24 cellular contexts compared by ENCODE assay signal in the genomic region with DNA sequence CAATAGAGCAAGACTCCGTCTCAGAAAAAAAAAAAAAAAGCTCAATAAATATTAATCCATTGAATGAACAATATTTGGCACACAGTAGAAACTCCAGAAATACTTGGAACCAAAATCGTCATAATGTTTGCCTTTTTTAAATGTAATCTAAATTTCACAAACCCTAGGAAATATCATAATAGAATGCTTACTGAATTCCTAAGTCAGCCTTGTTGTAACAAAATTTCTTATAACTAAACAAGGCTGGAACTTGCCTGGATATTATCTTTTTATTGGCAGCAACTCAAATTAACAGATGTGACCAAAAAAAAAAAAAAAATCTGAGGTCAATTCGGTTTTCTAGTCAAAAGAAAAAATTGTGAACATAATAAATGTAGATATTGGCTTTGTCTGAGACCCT. TPM values are rescaled to one million over a fixed set of nuclear protein-coding genes. Genes with fewer than 3 reads are reported as not detected.
"Had no signal": no experiment of that assay in that cellular context is flagged by ENCODE, and none has a peak within 500 bp of the region (broad histone marks: within the 10 kb centered on the region; RNA-seq: fewer than 3 reads in every experiment).

No MANE protein-coding gene starts in this region.

- H3K4me3 Mint-ChIP-seq: activated CD8-positive, alpha-beta T cell treated with anti-CD3 and anti-CD28 coated beads, Interleukin-2, amount 10 ng/mL, durations not matched to agents 7 days and 5 days; activated naive CD8-positive, alpha-beta T cell treated with anti-CD3 and anti-CD28 coated beads, Interleukin-2, amount 50 U/mL, for 24 hours; activated T-helper 1 cell treated with anti-CD3 and anti-CD28 coated beads, Interleukin-12 subunit alpha, Interleukin-12 subunit beta, Interleukin-2, Interleukin-4 antibody, amounts not matched to agents 30 ng/mL and 10 ng/mL and 1 ng/mL, durations not matched to agents 14 hours and 24 hours and 36 hours; brain had no signal

- ATAC-seq: activated CD4-positive, CD25-positive, alpha-beta regulatory T cell treated with anti-CD3 and anti-CD28 coated beads, Interleukin-2, amount 50 U/mL, for 24 hours; activated CD8-positive, alpha-beta T cell treated with anti-CD3 and anti-CD28 coated beads, Interleukin-2, amount 10 ng/mL, durations not matched to agents 7 days and 5 days; activated naive CD4-positive, alpha-beta T cell treated with anti-CD3 and anti-CD28 coated beads, Interleukin-2, amount 50 U/mL, for 72 hours; activated naive CD8-positive, alpha-beta T cell treated with anti-CD3 and anti-CD28 coated beads, Interleukin-2, amount 50 U/mL, for 24 hours; SK-N-SH treated with all-trans-retinoic acid at 6 μM for 48 hours had no signal

- H3K9me3 ChIP-seq: Peyer's patch, SJSA1 had no signal

- H3K9me3 Mint-ChIP-seq: activated naive CD4-positive, alpha-beta T cell treated with anti-CD3 and anti-CD28 coated beads, Interleukin-2, amount 50 U/mL, for 72 hours; activated naive CD8-positive, alpha-beta T cell treated with anti-CD3 and anti-CD28 coated beads, Interleukin-2, amount 50 U/mL, for 24 hours; activated T-helper 1 cell treated with anti-CD3 and anti-CD28 coated beads, Interleukin-12 subunit alpha, Interleukin-12 subunit beta, Interleukin-2, Interleukin-4 antibody, amounts not matched to agents 30 ng/mL and 10 ng/mL and 1 ng/mL, durations not matched to agents 14 hours and 24 hours and 36 hours; brain had no signal

- H3K36me3 ChIP-seq: Peyer's patch had no signal

- H3K4me1 ChIP-seq: Peyer's patch, SJSA1 had no signal

- H3K27ac ChIP-seq: Peyer's patch, SJSA1 had no signal

- H3K4me3 ChIP-seq: Peyer's patch, SJSA1 had no signal

- DNase-seq: activated CD4-positive, alpha-beta T cell treated with anti-CD3 and anti-CD28 coated beads for 4 hours; activated CD8-positive, alpha-beta memory T cell treated with anti-CD3 and anti-CD28 coated beads, Interleukin-2, amount 50 U/mL, for 48 hours; activated CD8-positive, alpha-beta T cell treated with anti-CD3 and anti-CD28 coated beads, Interleukin-2, amount 10 ng/mL, durations not matched to agents 7 days and 5 days; activated effector memory CD4-positive, alpha-beta T cell treated with Interleukin-2 at 50 U/mL for 16 hours; activated naive CD4-positive, alpha-beta T cell treated with Interleukin-2 at 50 U/mL for 16 hours; activated naive CD8-positive, alpha-beta T cell treated with anti-CD3 and anti-CD28 coated beads, Interleukin-2, amount 50 U/mL, for 24 hours; activated T-cell treated with anti-CD3 and anti-CD28 coated beads, Interleukin-2, amount 50 U/mL, for 1 hour; amygdala; NCI-H1048; NCI-H146; NCI-H187 treated with DMSO at 0.1 percent for 48 hours; NCI-H2081 treated with DMSO at 0.1 percent for 48 hours; NCI-H524; Peyer's patch; SHP77; SW 1271 had no signal

- H3K27me3 Mint-ChIP-seq: activated naive CD8-positive, alpha-beta T cell treated with anti-CD3 and anti-CD28 coated beads, Interleukin-2, amount 50 U/mL, for 24 hours had no signal

- H3K27me3 ChIP-seq: Peyer's patch, SJSA1 had no signal

RNA-seq across cellular contexts. Expression of gene HDC, which starts 56.2 kb away (rescaled TPM):
- total RNA-seq: astrocyte, LHCN-M2, SJSA1 had no signal
